In genomic region chr3:123688241-123688747, GRCh38 we compare ENCODE assay signal across 13 cellular contexts.
DNase-seq lines count a peak whose midpoint lies in the region; ATAC-seq, FAIRE-seq and TF ChIP-seq lines count a peak whose summit lies in the region.
"Had no signal": no experiment of that assay in that cellular context is flagged by ENCODE, and none has a peak within 500 bp of the region (broad histone marks: within the 10 kb centered on the region; RNA-seq: fewer than 3 reads in every experiment).

No MANE protein-coding gene starts in this region.

- TF ChIP-seq CTCF in thoracic aorta (IDR thresholded peaks at IDR 0.05): no peak

- H3K36me3 ChIP-seq in thoracic aorta: peaks cover 58% of the 10 kb centered on the region

- no peaks in the 10 kb centered on the region for H3K9me3 ChIP-seq in thoracic aorta
- H3K9me3 ChIP-seq: heart left ventricle, psoas muscle had no signal

- no peak overlapping the region for H3K4me3 ChIP-seq in thoracic aorta
- H3K4me3 ChIP-seq: heart left ventricle, psoas muscle, SK-N-MC had no signal

- peak overlapping the region; percentile 87 to 94 for H3K27ac ChIP-seq in thoracic aorta
- H3K27ac ChIP-seq: psoas muscle, SK-N-MC had no signal

- ATAC-seq in thoracic aorta (ENCODE audit: insufficient number of reproducible peaks, low FRiP score, low read depth): peak; percentile 62
- no peak for ATAC-seq in HG03108 (IDR thresholded peaks at IDR 0.05; ENCODE audit: unreplicated experiment)

- no peaks in the 10 kb centered on the region for H3K27me3 ChIP-seq in thoracic aorta (replicated peaks; ENCODE audit: insufficient read depth)
- H3K27me3 ChIP-seq: heart left ventricle had no signal

- peaks cover 30 to 100% of the 10 kb centered on the region in 2 donors for H3K4me1 ChIP-seq in thoracic aorta (ENCODE audit: control insufficient read depth in 1 of 2, low read depth in 2 of 2)
- H3K4me1 ChIP-seq: psoas muscle had no signal

- peak; percentile 99 for DNase-seq in HCEC 1CT
- peak; percentile 74 for DNase-seq in astrocyte of the hippocampus (ENCODE audit: low read depth, low spot score)
- peak; percentile 85 for DNase-seq in kidney glomerular epithelial cell (lab: John Stamatoyannopoulos, UW)
- peak; percentile 47 for DNase-seq in thoracic aorta (ENCODE audit: low spot score)
- DNase-seq in stimulated activated naive CD4-positive, alpha-beta T cell (lab: John Stamatoyannopoulos, UW): no peak
- DNase-seq in frontal cortex (ENCODE audit: low spot score in 2 of 2): no peak
- no peak for DNase-seq in NCI-H187 (lab: John Stamatoyannopoulos, UW)
- DNase-seq: activated T-cell treated with anti-CD3 and anti-CD28 coated beads, Interleukin-2, amount 50 U/mL, for 24 hours; heart left ventricle; NCI-H1092; psoas muscle had no signal

- FAIRE-seq in frontal cortex (lab: Jason Lieb, UNC): no peak

Comparison
In these comparisons a context has a peak if more than half of its experiments do, and no peak if none do; other contexts are left out.
1. DNase-seq: peak in HCEC 1CT (single experiment), astrocyte of the hippocampus (single experiment), kidney glomerular epithelial cell (single experiment) and thoracic aorta (single experiment); none in stimulated activated naive CD4-positive, alpha-beta T cell (0 of 6), frontal cortex (0 of 2) and NCI-H187 (0 of 2).